1 cellular context compared by ENCODE assay signal in genomic region chr9:136160321-136160938, GRCh38.
A peak's percentile ranks its signal among the peaks of the same experiment; 100 is the strongest.
TF ChIP-seq lines count a peak whose summit lies in the region.

No MANE protein-coding gene starts in this region.

TF ChIP-seq in WTC11, 78 proteins besides CTCF, POLR2A, EP300 and RAD21 (continued from another document):
- TF ChIP-seq ZNF423 (CRISPR knock-in tag; IDR thresholded peaks at IDR 0.05) = peak; percentile 39; the same call in 1 of the 2 replicates
